In genomic region chr20:62063981-62064787, GRCh38 we compare ENCODE assay signal across 8 cellular contexts. TPM values are rescaled to one million over a fixed set of nuclear protein-coding genes. Genes with fewer than 3 reads are reported as not detected.
DNase-seq lines count a peak whose midpoint lies in the region; ATAC-seq and TF ChIP-seq lines count a peak whose summit lies in the region.

No MANE protein-coding gene starts in this region.

- WGBS in body of pancreas, 2 donors: 7 to 22% methylated on average over 3 to 19 of the region's 62 CpGs

- peak overlapping the region; percentile 23 to 68 (median 58) for H3K27ac ChIP-seq in body of pancreas
- no peak overlapping the region for H3K27ac ChIP-seq in thoracic aorta

- no peaks in the 10 kb centered on the region for H3K36me3 ChIP-seq in body of pancreas (replicated peaks in 1 of 2; ENCODE audit: insufficient read depth in 1 of 2, low read depth in 2 of 2)
- H3K36me3 ChIP-seq in thoracic aorta: no peaks in the 10 kb centered on the region

- H3K4me3 Mint-ChIP-seq in activated CD8-positive, alpha-beta memory T cell treated with anti-CD3 and anti-CD28 coated beads, Interleukin-2, amount 10 ng/mL, durations not matched to agents 7 days and 5 days: peak overlapping the region; percentile 68

- H3K27ac Mint-ChIP-seq in activated CD8-positive, alpha-beta memory T cell treated with anti-CD3 and anti-CD28 coated beads, Interleukin-2, amount 10 ng/mL, durations not matched to agents 7 days and 5 days: no peak overlapping the region

- no peak for DNase-seq in activated CD8-positive, alpha-beta memory T cell treated with anti-CD3 and anti-CD28 coated beads, Interleukin-2, amount 10 ng/mL, durations not matched to agents 7 days and 5 days
- no peak for DNase-seq in activated CD8-positive, alpha-beta memory T cell treated with anti-CD3 and anti-CD28 coated beads, Interleukin-2, amount 50 U/mL, for 48 hours
- DNase-seq in body of pancreas (peak; percentile 64 to 72 (median 66)), kidney tubule cell (ENCODE audit: low spot score) (peak; percentile 64), thoracic aorta (ENCODE audit: low spot score) (no peak), NCI-H446 (lab: John Stamatoyannopoulos, UW) (no peak), RKO (ENCODE audit: low spot score) (no peak)
- no peak for DNase-seq in effector CD4-positive, alpha-beta T cell

- H3K9me3 ChIP-seq in body of pancreas: no peaks in the 10 kb centered on the region
- H3K9me3 ChIP-seq in thoracic aorta: no peaks in the 10 kb centered on the region

- H3K4me1 Mint-ChIP-seq in activated CD8-positive, alpha-beta memory T cell treated with anti-CD3 and anti-CD28 coated beads, Interleukin-2, amount 10 ng/mL, durations not matched to agents 7 days and 5 days: peaks cover 34% of the 10 kb centered on the region

- peaks cover 11% of the 10 kb centered on the region for H3K36me3 Mint-ChIP-seq in activated CD8-positive, alpha-beta memory T cell treated with anti-CD3 and anti-CD28 coated beads, Interleukin-2, amount 10 ng/mL, durations not matched to agents 7 days and 5 days

- CTCF ChIA-PET in activated CD8-positive, alpha-beta memory T cell treated with anti-CD3 and anti-CD28 coated beads, Interleukin-2, amount 10 ng/mL, durations not matched to agents 7 days and 5 days (lab: Charles Lee): interaction anchor here (1.3 kb wide), 1 partner anchor 58 kb away, joined by 3 read pairs; the partner anchor contains the start of gene LSM14B

- ATAC-seq in activated CD8-positive, alpha-beta memory T cell treated with anti-CD3 and anti-CD28 coated beads, Interleukin-2, amount 10 ng/mL, durations not matched to agents 7 days and 5 days: no peak
- ATAC-seq in body of pancreas: peak; percentile 24
- no peak for ATAC-seq in thoracic aorta (ENCODE audit: insufficient number of reproducible peaks, low FRiP score, low read depth)

- peak overlapping the region in 1 of 2 donors; percentile 34 for H3K4me3 ChIP-seq in body of pancreas
- H3K4me3 ChIP-seq in thoracic aorta: peak overlapping the region; percentile 64

- TF ChIP-seq CTCF in body of pancreas (IDR thresholded peaks at IDR 0.05) (no peak), thoracic aorta (IDR thresholded peaks at IDR 0.05) (no peak)

- no peaks in the 10 kb centered on the region for H3K27me3 Mint-ChIP-seq in activated CD8-positive, alpha-beta memory T cell treated with anti-CD3 and anti-CD28 coated beads, Interleukin-2, amount 10 ng/mL, durations not matched to agents 7 days and 5 days

- H3K4me1 ChIP-seq in body of pancreas (peaks cover 47% of the 10 kb centered on the region), thoracic aorta (ENCODE audit: control insufficient read depth in 1 of 2, low read depth in 2 of 2) (peaks cover 21 to 36% of the 10 kb centered on the region in 2 donors)

- intact Hi-C loops in body of pancreas (cut with DNase I): loop anchor here (5.0 kb wide), 1 partner anchor 63 kb away; no protein-coding TSS in a partner anchor

- H3K27me3 ChIP-seq in body of pancreas: no peaks in the 10 kb centered on the region
- H3K27me3 ChIP-seq in thoracic aorta (replicated peaks; ENCODE audit: insufficient read depth): no peaks in the 10 kb centered on the region

- H3K9me3 Mint-ChIP-seq in activated CD8-positive, alpha-beta memory T cell treated with anti-CD3 and anti-CD28 coated beads, Interleukin-2, amount 10 ng/mL, durations not matched to agents 7 days and 5 days (ENCODE audit: low read depth): no peaks in the 10 kb centered on the region

- peak in 2 of 3 donors; percentile 34 to 45 for TF ChIP-seq POLR2A in body of pancreas (IDR thresholded peaks at IDR 0.05)

RNA-seq across cellular contexts. Expression of gene TAF4, which starts 1.5 kb away (rescaled TPM):
- 10 to 100 TPM; 21.1 to 24.2 TPM for total RNA-seq in activated CD8-positive, alpha-beta memory T cell treated with anti-CD3 and anti-CD28 coated beads, Interleukin-2, amount 10 ng/mL, durations not matched to agents 7 days and 5 days
- 10 to 100 TPM; 12.7 to 29.0 TPM for total RNA-seq in body of pancreas
- total RNA-seq in thoracic aorta: 10 to 100 TPM; 10.4 to 11.0 TPM

RNA-seq across cellular contexts. Expression of gene LSM14B, which starts 58.1 kb away (rescaled TPM):
- 10 to 100 TPM; 34.6 to 34.8 TPM for total RNA-seq in activated CD8-positive, alpha-beta memory T cell treated with anti-CD3 and anti-CD28 coated beads, Interleukin-2, amount 10 ng/mL, durations not matched to agents 7 days and 5 days
- total RNA-seq in body of pancreas (10 to 100 TPM; 11.5 to 12.2 TPM), thoracic aorta (10 to 100 TPM; 11.4 to 38.7 TPM)

Comparison
In these comparisons a context has a peak if more than half of its experiments do, and no peak if none do; other contexts are left out.
1. DNase-seq: peak in body of pancreas (4 of 4) and kidney tubule cell (single experiment); none in activated CD8-positive, alpha-beta memory T cell treated with anti-CD3 and anti-CD28 coated beads, Interleukin-2, amount 10 ng/mL, durations not matched to agents 7 days and 5 days (single experiment), activated CD8-positive, alpha-beta memory T cell treated with anti-CD3 and anti-CD28 coated beads, Interleukin-2, amount 50 U/mL, for 48 hours (single experiment), thoracic aorta (single experiment), effector CD4-positive, alpha-beta T cell (single experiment), NCI-H446 (0 of 2) and RKO (single experiment).
2. H3K27ac ChIP-seq: peak in body of pancreas (4 of 4); none in thoracic aorta (0 of 2).